Comparison of ENCODE assay signal across 8 cellular contexts in the genomic region with DNA sequence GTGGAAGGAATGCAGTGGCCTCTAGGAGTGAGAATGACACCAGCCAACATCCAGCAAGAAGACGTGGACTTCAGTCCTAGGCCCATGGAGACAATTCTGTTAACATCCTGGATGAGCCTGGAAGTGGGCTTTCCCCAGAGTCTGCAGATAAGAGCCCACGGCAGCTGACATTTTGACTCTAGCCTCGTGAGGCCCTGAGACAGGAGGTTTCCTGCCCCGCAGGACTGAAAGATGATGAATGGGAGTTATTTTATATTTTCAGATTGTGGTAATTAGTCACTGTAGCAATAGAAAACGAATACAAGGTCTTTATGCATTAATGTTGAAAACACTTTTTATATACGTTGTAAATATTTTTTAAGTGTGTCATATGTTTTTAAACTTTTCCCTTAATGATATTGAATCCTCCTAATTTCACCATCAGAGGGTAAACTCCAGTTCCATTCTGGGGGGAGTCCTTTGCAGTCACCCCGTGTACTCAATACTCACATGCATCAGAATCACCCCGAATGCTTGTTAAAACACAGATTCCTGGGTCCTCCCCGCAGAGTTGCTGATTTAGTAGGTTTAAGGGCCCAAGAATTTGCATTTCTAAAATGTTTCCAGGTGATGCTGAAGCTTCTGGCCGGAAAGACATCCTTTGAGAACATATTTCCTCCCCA. TPM values are rescaled to one million over a fixed set of nuclear protein-coding genes. Genes with fewer than 3 reads are reported as not detected.
DNase-seq lines count a peak whose midpoint lies in the region; ATAC-seq and TF ChIP-seq lines count a peak whose summit lies in the region.

No MANE protein-coding gene starts in this region.

- no peak overlapping the region for H2BK120ac ChIP-seq in neuronal stem cell (ENCODE audit: low read depth, low read length)

- H2AK5ac ChIP-seq in neuronal stem cell (ENCODE audit: low read depth, low read length), result peak overlapping the region; percentile 6

- H3K79me1 ChIP-seq in neuronal stem cell (ENCODE audit: low read depth, low read length), result peaks cover 12% of the 10 kb centered on the region

- H3K4ac ChIP-seq in neuronal stem cell (ENCODE audit: low read length), result no peak overlapping the region

- H3K9ac ChIP-seq in DND-41 (ENCODE audit: low read depth, low read length) (0 out of 2 replicates have a peak overlapping the region, but pooled peaks have one; percentile 95), NT2/D1 (ENCODE audit: insufficient read length, low read depth) (peak overlapping the region; percentile 42), neuronal stem cell (ENCODE audit: low read depth, low read length, poor library complexity) (no peak overlapping the region)

- H2AFZ ChIP-seq in DND-41 (ENCODE audit: low read depth, low read length), result peak overlapping the region; percentile 79
- H2AFZ ChIP-seq in neuronal stem cell (ENCODE audit: low read length), result peak overlapping the region; percentile 97

- WGBS in neuronal stem cell (ENCODE audit: extremely low coverage in 2 of 2, insufficient read length in 2 of 2, insufficient replicate concordance in 1 of 2), 2 donors, result no CpG with 5 or more reads among the region's 10 CpGs

- peaks cover 40% of the 10 kb centered on the region for H3K79me2 ChIP-seq in DND-41 (ENCODE audit: insufficient read depth, low read length)

- H3K18ac ChIP-seq in neuronal stem cell (ENCODE audit: low read length), result no peak overlapping the region

- DNase-seq in DND-41, result no peak
- DNase-seq in NT2/D1 (ENCODE audit: low read depth, low spot score), result no peak
- no peak for DNase-seq in dorsolateral prefrontal cortex
- DNase-seq in neuronal stem cell (ENCODE audit: low spot score), result no peak
- no peak for DNase-seq in middle frontal gyrus (ENCODE audit: extremely low spot score, low spot score)
- no peak for DNase-seq in COR-L47 (lab: John Stamatoyannopoulos, UW)
- DNase-seq in NCI-H524 treated with DMSO at 0.1 percent for 48 hours (lab: John Stamatoyannopoulos, UW), result no peak
- no peak for DNase-seq in pons (ENCODE audit: low spot score)

- H2BK15ac ChIP-seq in neuronal stem cell (ENCODE audit: low read length), result no peak overlapping the region

- H3K9me3 ChIP-seq in DND-41 (ENCODE audit: insufficient read depth, low read length, severe bottlenecking) (no peaks in the 10 kb centered on the region), NT2/D1 (ENCODE audit: insufficient read depth, low read length) (no peaks in the 10 kb centered on the region), neuronal stem cell (replicated peaks in 1 of 2; ENCODE audit: control insufficient read depth in 2 of 2, insufficient read depth in 1 of 2, low read depth in 1 of 2, low read length in 2 of 2) (no peaks in the 10 kb centered on the region)

- H4K91ac ChIP-seq in neuronal stem cell (ENCODE audit: low read depth, low read length, poor library complexity), result no peak overlapping the region

- H2BK5ac ChIP-seq in neuronal stem cell (ENCODE audit: low read length), result no peak overlapping the region

- H3K14ac ChIP-seq in neuronal stem cell (ENCODE audit: low read length), result no peak overlapping the region

- H3K27ac ChIP-seq in DND-41 (ENCODE audit: low read length), result no peak overlapping the region
- peak overlapping the region in 41 of 59 donors; percentile 3 to 96 (median 76) for H3K27ac ChIP-seq in dorsolateral prefrontal cortex
- no peak overlapping the region for H3K27ac ChIP-seq in neuronal stem cell (replicated peaks; ENCODE audit: low read length)

- no peak overlapping the region for H4K8ac ChIP-seq in neuronal stem cell (ENCODE audit: low read depth, low read length)

- ATAC-seq in DND-41 (ENCODE audit: insufficient read depth, low read depth), result no peak

- H4K20me1 ChIP-seq in DND-41 (ENCODE audit: insufficient read depth, low read length), result peaks cover 20% of the 10 kb centered on the region

- H3K27me3 ChIP-seq in DND-41 (ENCODE audit: insufficient read depth, low read length, poor library complexity) (no peaks in the 10 kb centered on the region), NT2/D1 (ENCODE audit: insufficient read depth, insufficient read length) (no peaks in the 10 kb centered on the region), dorsolateral prefrontal cortex (no peaks in the 10 kb centered on the region), neuronal stem cell (ENCODE audit: control insufficient read depth in 3 of 3, insufficient read depth in 3 of 3, low read depth in 1 of 3, low read length in 3 of 3) (no peaks in the 10 kb centered on the region)

- intact Hi-C loops in dorsolateral prefrontal cortex (cut with DNase I), result loop anchor here in 1 of 2 donors (10.0 kb wide), 1 partner anchor 143 kb away; a partner anchor contains a TSS

- H3K36me3 ChIP-seq in DND-41 (ENCODE audit: insufficient read depth, low read length) (no peaks in the 10 kb centered on the region; the same call in 1 of the 2 replicates), NT2/D1 (ENCODE audit: insufficient read depth, insufficient read length, low read length) (peaks cover 29% of the 10 kb centered on the region), neuronal stem cell (replicated peaks in 1 of 2; ENCODE audit: control insufficient read depth in 2 of 2, insufficient read depth in 2 of 2, low read length in 2 of 2) (no peaks in the 10 kb centered on the region)

- H3K4me2 ChIP-seq in DND-41 (ENCODE audit: insufficient read depth, low read length) (peak overlapping the region; percentile 98), neuronal stem cell (ENCODE audit: insufficient read depth, low read length, poor library complexity, severe bottlenecking) (peak overlapping the region; percentile 34)

- no peak for TF ChIP-seq CTCF in DND-41 (IDR thresholded peaks at IDR 0.05; ENCODE audit: borderline replicate concordance, extremely low read depth, low read length, poor library complexity, severe bottlenecking)
- no peak for TF ChIP-seq CTCF in dorsolateral prefrontal cortex (IDR thresholded peaks at IDR 0.05 in 54 of 56, conservative IDR thresholded peaks at IDR 0.05 in 2 of 56; ENCODE audit: low read depth in 1 of 56, partially characterized antibody in 56 of 56)

- H3K4me1 ChIP-seq in DND-41 (ENCODE audit: insufficient read depth, low read length) (peaks cover 31% of the 10 kb centered on the region), NT2/D1 (ENCODE audit: insufficient read depth, insufficient read length) (peaks cover 22% of the 10 kb centered on the region), neuronal stem cell (ENCODE audit: control insufficient read depth in 2 of 2, insufficient read depth in 1 of 2, low read depth in 1 of 2, low read length in 2 of 2) (peaks cover 11 to 12% of the 10 kb centered on the region in 2 donors)

- H2BK12ac ChIP-seq in neuronal stem cell (ENCODE audit: low read length), result no peak overlapping the region

- no peak overlapping the region for H3K23ac ChIP-seq in neuronal stem cell (ENCODE audit: low read depth, low read length, poor library complexity)

- peak overlapping the region in 1 of 2 experiments; percentile 89; a peak in 2 of 4 replicates for H3K4me3 ChIP-seq in DND-41 (ENCODE audit: low read depth in 1 of 2, low read length in 2 of 2)
- peak overlapping the region; percentile 24 for H3K4me3 ChIP-seq in NT2/D1 (ENCODE audit: insufficient read length, low read depth)
- peak overlapping the region; percentile 66 to 100 (median 95) for H3K4me3 ChIP-seq in dorsolateral prefrontal cortex
- peak overlapping the region in 1 of 2 donors; percentile 86 for H3K4me3 ChIP-seq in neuronal stem cell (ENCODE audit: low read length in 2 of 2)

RNA-seq across cellular contexts. Expression of a gene that starts 0.5 kb away (rescaled TPM):
- total RNA-seq in dorsolateral prefrontal cortex, result 10 to 100 TPM; 15.3 to 43.5 (median 27.6) TPM
- 4.3 TPM for polyA plus RNA-seq in neuronal stem cell (2013, experiment 1 of 2)
- 4.3 TPM for polyA plus RNA-seq in neuronal stem cell (2013, experiment 2 of 2)

RNA-seq across cellular contexts. Expression of a gene that starts 35.1 kb away (rescaled TPM):
- 10 to 100 TPM in 4 of 120 experiments, 1 to 10 TPM in 109, under 1 TPM in 7; 0.73 to 15.7 (median 3.0) TPM for total RNA-seq in dorsolateral prefrontal cortex
- polyA plus RNA-seq in neuronal stem cell (2013, experiment 1 of 2), result 2.2 TPM
- polyA plus RNA-seq in neuronal stem cell (2013, experiment 2 of 2), result 2.0 TPM

Comparison
In these comparisons a context has a peak if more than half of its experiments do, and no peak if none do; other contexts are left out.
1. H3K27ac ChIP-seq: peak in dorsolateral prefrontal cortex (41 of 59); none in DND-41 (single experiment) and neuronal stem cell (single experiment).